Comparison of ENCODE assay signal across 12 cellular contexts in the genomic region with DNA sequence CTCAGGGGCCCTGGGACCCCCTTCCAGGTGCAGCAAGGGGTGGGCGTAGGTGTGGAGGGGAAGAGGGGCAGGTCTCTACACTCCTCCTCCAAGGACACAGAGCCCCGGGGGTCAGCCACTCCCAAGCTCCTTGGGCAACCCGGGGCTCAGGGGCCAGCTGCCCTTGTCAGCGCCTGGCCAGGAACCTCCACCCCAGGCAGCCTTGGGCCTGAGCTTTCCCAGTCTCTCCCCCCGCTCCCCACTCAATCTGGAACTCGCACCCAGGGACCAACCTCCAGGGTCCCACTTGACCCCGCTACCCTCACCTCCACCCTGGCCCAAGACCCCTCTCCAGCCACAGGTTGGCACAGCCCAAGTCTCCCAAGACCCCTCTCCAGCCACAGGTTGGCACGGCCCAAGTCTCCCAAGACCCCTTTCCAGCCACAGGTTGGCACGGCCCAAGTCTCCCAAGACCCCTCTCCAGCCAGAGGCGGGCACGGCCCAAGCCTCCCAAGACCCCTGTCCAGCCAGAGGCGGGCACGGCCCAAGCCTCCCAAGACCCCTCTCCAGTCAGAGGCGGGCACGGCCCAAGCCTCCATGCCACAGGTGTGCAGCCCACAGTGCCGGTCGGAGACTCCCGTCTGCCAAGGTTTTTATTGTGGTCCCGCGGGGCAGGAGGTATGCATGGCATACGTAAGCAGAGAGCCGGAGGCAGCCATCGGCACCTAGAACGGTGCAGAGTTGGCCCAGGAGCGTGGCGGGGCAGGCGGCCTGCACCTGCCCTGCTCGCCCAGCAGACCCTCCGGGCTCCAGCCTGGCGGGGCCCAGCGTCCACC. TPM values are rescaled to one million over a fixed set of nuclear protein-coding genes. Genes with fewer than 3 reads are reported as not detected.
A peak's percentile ranks its signal among the peaks of the same experiment; 100 is the strongest.
DNase-seq lines count a peak whose midpoint lies in the region; ATAC-seq lines count a peak whose summit lies in the region.
"Had no signal": no experiment of that assay in that cellular context is flagged by ENCODE, and none has a peak within 500 bp of the region (broad histone marks: within the 10 kb centered on the region; RNA-seq: fewer than 3 reads in every experiment).

No MANE protein-coding gene starts in this region.

- CTCF ChIA-PET in activated CD8-positive, alpha-beta memory T cell treated with anti-CD3 and anti-CD28 coated beads, Interleukin-2, amount 10 ng/mL, durations not matched to agents 7 days and 5 days (lab: Charles Lee), result no interaction called here

- H3K9me3 Mint-ChIP-seq in activated CD8-positive, alpha-beta memory T cell treated with anti-CD3 and anti-CD28 coated beads, Interleukin-2, amount 10 ng/mL, durations not matched to agents 7 days and 5 days (ENCODE audit: low read depth), result no peaks in the 10 kb centered on the region
- H3K9me3 Mint-ChIP-seq in activated T-helper 2 cell treated with anti-CD3 and anti-CD28 coated beads, Interferon-gamma antibody, Interleukin-2, Interleukin-4, amounts not matched to agents 10 μg/mL and 5 μg/mL and 100 μg/mL, durations not matched to agents 14 hours and 24 hours and 36 hours, result no peaks in the 10 kb centered on the region
- H3K9me3 Mint-ChIP-seq: dendritic cell treated with granulocyte-macrophage colony-stimulating factor and Interleukin-4, amounts not matched to agents 40 ng/mL and 50 ng/mL, for 4 days had no signal

- no peaks in the 10 kb centered on the region for H3K27me3 Mint-ChIP-seq in activated CD8-positive, alpha-beta memory T cell treated with anti-CD3 and anti-CD28 coated beads, Interleukin-2, amount 10 ng/mL, durations not matched to agents 7 days and 5 days
- H3K27me3 Mint-ChIP-seq in activated T-helper 2 cell treated with anti-CD3 and anti-CD28 coated beads, Interferon-gamma antibody, Interleukin-2, Interleukin-4, amounts not matched to agents 10 μg/mL and 5 μg/mL and 100 μg/mL, durations not matched to agents 14 hours and 24 hours and 36 hours (ENCODE audit: low read depth), result no peaks in the 10 kb centered on the region

- H3K4me3 Mint-ChIP-seq in activated CD8-positive, alpha-beta memory T cell treated with anti-CD3 and anti-CD28 coated beads, Interleukin-2, amount 10 ng/mL, durations not matched to agents 7 days and 5 days, result no peak overlapping the region
- H3K4me3 Mint-ChIP-seq in activated T-helper 2 cell treated with anti-CD3 and anti-CD28 coated beads, Interferon-gamma antibody, Interleukin-2, Interleukin-4, amounts not matched to agents 10 μg/mL and 5 μg/mL and 100 μg/mL, durations not matched to agents 14 hours and 24 hours and 36 hours (ENCODE audit: low read depth), result peak overlapping the region; percentile 66

- intact Hi-C loops in activated T-helper 2 cell treated with anti-CD3 and anti-CD28 coated beads, Interferon-gamma antibody, Interleukin-2, Interleukin-4, amounts not matched to agents 10 μg/mL and 5 μg/mL and 100 μg/mL, durations not matched to agents 14 hours and 24 hours and 36 hours (cut with micrococcal nuclease), result no loop called here
- intact Hi-C loops in posterior vena cava (cut with DNase I), result no loop called here

- no peak for ATAC-seq in activated CD8-positive, alpha-beta memory T cell treated with anti-CD3 and anti-CD28 coated beads, Interleukin-2, amount 10 ng/mL, durations not matched to agents 7 days and 5 days
- ATAC-seq in HG02798 (IDR thresholded peaks at IDR 0.05; ENCODE audit: poor library complexity, unreplicated experiment), result no peak

- no peak overlapping the region for H3K27ac Mint-ChIP-seq in activated CD8-positive, alpha-beta memory T cell treated with anti-CD3 and anti-CD28 coated beads, Interleukin-2, amount 10 ng/mL, durations not matched to agents 7 days and 5 days
- H3K27ac Mint-ChIP-seq in activated T-helper 2 cell treated with anti-CD3 and anti-CD28 coated beads, Interferon-gamma antibody, Interleukin-2, Interleukin-4, amounts not matched to agents 10 μg/mL and 5 μg/mL and 100 μg/mL, durations not matched to agents 14 hours and 24 hours and 36 hours, result peak overlapping the region; percentile 63
- H3K27ac Mint-ChIP-seq: dendritic cell treated with granulocyte-macrophage colony-stimulating factor and Interleukin-4, amounts not matched to agents 40 ng/mL and 50 ng/mL, for 4 days had no signal

- peak; percentile 16 for DNase-seq in activated CD8-positive, alpha-beta memory T cell treated with anti-CD3 and anti-CD28 coated beads, Interleukin-2, amount 50 U/mL, for 4 hours
- no peak for DNase-seq in activated CD8-positive, alpha-beta memory T cell treated with anti-CD3 and anti-CD28 coated beads, Interleukin-2, amount 10 ng/mL, durations not matched to agents 7 days and 5 days
- no peak for DNase-seq in activated T-helper 2 cell treated with anti-CD3 and anti-CD28 coated beads, Interferon-gamma antibody, Interleukin-2, Interleukin-4, amounts not matched to agents 10 μg/mL and 5 μg/mL and 100 μg/mL, durations not matched to agents 14 hours and 24 hours and 36 hours (ENCODE audit: low spot score)
- peak; percentile 62 for DNase-seq in posterior vena cava (ENCODE audit: low spot score)
- no peak for DNase-seq in putamen (ENCODE audit: low spot score)
- DNase-seq: foreskin melanocyte; MM.1S; NCI-H446 treated with DMSO at 0.1 percent for 48 hours; RPMI8226; stimulated activated naive CD4-positive, alpha-beta T cell treated with Interleukin-2 at 50 U/mL for 16 hours had no signal

- H3K36me3 Mint-ChIP-seq in activated CD8-positive, alpha-beta memory T cell treated with anti-CD3 and anti-CD28 coated beads, Interleukin-2, amount 10 ng/mL, durations not matched to agents 7 days and 5 days, result peaks cover 1% of the 10 kb centered on the region
- H3K36me3 Mint-ChIP-seq in activated T-helper 2 cell treated with anti-CD3 and anti-CD28 coated beads, Interferon-gamma antibody, Interleukin-2, Interleukin-4, amounts not matched to agents 10 μg/mL and 5 μg/mL and 100 μg/mL, durations not matched to agents 14 hours and 24 hours and 36 hours (ENCODE audit: low read depth), result peaks cover 43% of the 10 kb centered on the region

- H3K4me1 Mint-ChIP-seq in activated CD8-positive, alpha-beta memory T cell treated with anti-CD3 and anti-CD28 coated beads, Interleukin-2, amount 10 ng/mL, durations not matched to agents 7 days and 5 days, result peaks cover 45% of the 10 kb centered on the region
- H3K4me1 Mint-ChIP-seq in activated T-helper 2 cell treated with anti-CD3 and anti-CD28 coated beads, Interferon-gamma antibody, Interleukin-2, Interleukin-4, amounts not matched to agents 10 μg/mL and 5 μg/mL and 100 μg/mL, durations not matched to agents 14 hours and 24 hours and 36 hours (ENCODE audit: low read depth), result peaks cover 31% of the 10 kb centered on the region

RNA-seq across cellular contexts. Expression of gene TNFRSF4, which starts 3.0 kb away (rescaled TPM):
- total RNA-seq in activated CD8-positive, alpha-beta memory T cell treated with anti-CD3 and anti-CD28 coated beads, Interleukin-2, amount 10 ng/mL, durations not matched to agents 7 days and 5 days, result 10 to 100 TPM in 1 of 2 experiments, 1 to 10 TPM in 1; 8.1 to 72.4 TPM
- 441 and 458 TPM in 2 replicates for total RNA-seq in activated T-helper 2 cell treated with anti-CD3 and anti-CD28 coated beads, Interferon-gamma antibody, Interleukin-2, Interleukin-4, amounts not matched to agents 10 μg/mL and 5 μg/mL and 100 μg/mL, durations not matched to agents 14 hours and 24 hours and 36 hours
- total RNA-seq in posterior vena cava, result 1 to 10 TPM; 2.0 to 2.8 TPM

RNA-seq across cellular contexts. Expression of gene TNFRSF18, which starts 4.5 kb away (rescaled TPM):
- total RNA-seq in activated CD8-positive, alpha-beta memory T cell treated with anti-CD3 and anti-CD28 coated beads, Interleukin-2, amount 10 ng/mL, durations not matched to agents 7 days and 5 days, result 100 to 1,000 TPM in 1 of 2 experiments, 10 to 100 TPM in 1; 28.1 to 156 TPM
- 219 and 231 TPM in 2 replicates for total RNA-seq in activated T-helper 2 cell treated with anti-CD3 and anti-CD28 coated beads, Interferon-gamma antibody, Interleukin-2, Interleukin-4, amounts not matched to agents 10 μg/mL and 5 μg/mL and 100 μg/mL, durations not matched to agents 14 hours and 24 hours and 36 hours
- under 1 TPM; 0.33 to 0.93 TPM for total RNA-seq in posterior vena cava

RNA-seq across cellular contexts. Expression of gene SDF4, which starts 20.9 kb away (rescaled TPM):
- 100 to 1,000 TPM; 109 to 144 TPM for total RNA-seq in activated CD8-positive, alpha-beta memory T cell treated with anti-CD3 and anti-CD28 coated beads, Interleukin-2, amount 10 ng/mL, durations not matched to agents 7 days and 5 days
- total RNA-seq in activated T-helper 2 cell treated with anti-CD3 and anti-CD28 coated beads, Interferon-gamma antibody, Interleukin-2, Interleukin-4, amounts not matched to agents 10 μg/mL and 5 μg/mL and 100 μg/mL, durations not matched to agents 14 hours and 24 hours and 36 hours, result 161 and 164 TPM in 2 replicates
- 100 to 1,000 TPM; 121 to 151 TPM for total RNA-seq in posterior vena cava

RNA-seq across cellular contexts. Expression of gene B3GALT6, which starts 21.1 kb away (rescaled TPM):
- total RNA-seq in activated CD8-positive, alpha-beta memory T cell treated with anti-CD3 and anti-CD28 coated beads, Interleukin-2, amount 10 ng/mL, durations not matched to agents 7 days and 5 days, result 10 to 100 TPM; 17.6 to 25.5 TPM
- total RNA-seq in activated T-helper 2 cell treated with anti-CD3 and anti-CD28 coated beads, Interferon-gamma antibody, Interleukin-2, Interleukin-4, amounts not matched to agents 10 μg/mL and 5 μg/mL and 100 μg/mL, durations not matched to agents 14 hours and 24 hours and 36 hours, result 34.6 and 35.8 TPM in 2 replicates
- total RNA-seq in posterior vena cava, result 10 to 100 TPM in 1 of 2 donors, 1 to 10 TPM in 1; 9.9 to 10.3 TPM

RNA-seq across cellular contexts. Expression of gene C1QTNF12, which starts 35.6 kb away (rescaled TPM):
- 1 to 10 TPM; 2.0 to 2.6 TPM for total RNA-seq in activated CD8-positive, alpha-beta memory T cell treated with anti-CD3 and anti-CD28 coated beads, Interleukin-2, amount 10 ng/mL, durations not matched to agents 7 days and 5 days
- 3.5 and 3.7 TPM in 2 replicates for total RNA-seq in activated T-helper 2 cell treated with anti-CD3 and anti-CD28 coated beads, Interferon-gamma antibody, Interleukin-2, Interleukin-4, amounts not matched to agents 10 μg/mL and 5 μg/mL and 100 μg/mL, durations not matched to agents 14 hours and 24 hours and 36 hours
- total RNA-seq in posterior vena cava, result 1 to 10 TPM; 1.9 to 4.1 TPM

Comparison
In these comparisons a context has a peak if more than half of its experiments do, and no peak if none do; other contexts are left out.
1. DNase-seq: peak in activated CD8-positive, alpha-beta memory T cell treated with anti-CD3 and anti-CD28 coated beads, Interleukin-2, amount 50 U/mL, for 4 hours (single experiment) and posterior vena cava (single experiment); none in activated CD8-positive, alpha-beta memory T cell treated with anti-CD3 and anti-CD28 coated beads, Interleukin-2, amount 10 ng/mL, durations not matched to agents 7 days and 5 days (single experiment), activated T-helper 2 cell treated with anti-CD3 and anti-CD28 coated beads, Interferon-gamma antibody, Interleukin-2, Interleukin-4, amounts not matched to agents 10 μg/mL and 5 μg/mL and 100 μg/mL, durations not matched to agents 14 hours and 24 hours and 36 hours (single experiment) and putamen (single experiment).
2. RNA of gene TNFRSF18, which starts 4.5 kb away (total RNA-seq): 219 to 231 TPM in activated T-helper 2 cell treated with anti-CD3 and anti-CD28 coated beads, Interferon-gamma antibody, Interleukin-2, Interleukin-4, amounts not matched to agents 10 μg/mL and 5 μg/mL and 100 μg/mL, durations not matched to agents 14 hours and 24 hours and 36 hours and 28.1 to 156 TPM in activated CD8-positive, alpha-beta memory T cell treated with anti-CD3 and anti-CD28 coated beads, Interleukin-2, amount 10 ng/mL, durations not matched to agents 7 days and 5 days; 0.33 to 0.93 TPM in posterior vena cava; every median in the first group is over 10 times any median in the second.